8 cellular contexts compared by ENCODE assay signal in genomic region chr15:68553994-68554715, GRCh38.
A peak's percentile ranks its signal among the peaks of the same experiment; 100 is the strongest.
DNase-seq lines count a peak whose midpoint lies in the region; ATAC-seq and TF ChIP-seq lines count a peak whose summit lies in the region.

No MANE protein-coding gene starts in this region.

- ATAC-seq in GM18861 (IDR thresholded peaks at IDR 0.05; ENCODE audit: unreplicated experiment), result no peak

- H3K27ac ChIP-seq in WERI-Rb-1, result no peak overlapping the region

- in situ Hi-C loops in T47D (cut with HindIII; ENCODE audit: low pct_unique_long_range_greater_than_20kb, low sequenced_read_pairs), result no loop called here

- no peaks in the 10 kb centered on the region for H3K27me3 ChIP-seq in WERI-Rb-1 (ENCODE audit: insufficient read depth, low read depth, severe bottlenecking)

- no peaks in the 10 kb centered on the region; the same call in 1 of the 2 replicates for H3K36me3 ChIP-seq in WERI-Rb-1

- H3K4me3 ChIP-seq in WERI-Rb-1 (ENCODE audit: low read depth, low read length), result no peak overlapping the region

- peak; percentile 80 for TF ChIP-seq CTCF in WERI-Rb-1 (IDR thresholded peaks at IDR 0.05; ENCODE audit: low read depth, low read length)

- DNase-seq in SIG-M5 treated with dmso at 0.1 percent for 504 hours (lab: John Stamatoyannopoulos, UW; ENCODE audit: unreplicated experiment) (peak; percentile 28), SIG-M5 (lab: John Stamatoyannopoulos, UW) (no peak), NCI-H2107 treated with DMSO at 0.1 percent for 48 hours (lab: John Stamatoyannopoulos, UW; ENCODE audit: unreplicated experiment) (peak; percentile 14), WERI-Rb-1 (peak; percentile 87), T47D (ENCODE audit: low read depth in 1 of 2, low spot score in 1 of 2) (peak; percentile 50 to 80), kidney glomerular epithelial cell (lab: John Stamatoyannopoulos, UW) (peak; percentile 36)
- DNase-seq in stimulated activated CD4-positive, alpha-beta T cell treated with anti-CD3 and anti-CD28 coated beads, Interleukin-4, amount 100 ng/mL, for 24 hours, result peak; percentile 77

- no peaks in the 10 kb centered on the region for H3K9me3 ChIP-seq in WERI-Rb-1 (ENCODE audit: severe bottlenecking)
